ENCODE assay signal across 15 cellular contexts in the genomic region with DNA sequence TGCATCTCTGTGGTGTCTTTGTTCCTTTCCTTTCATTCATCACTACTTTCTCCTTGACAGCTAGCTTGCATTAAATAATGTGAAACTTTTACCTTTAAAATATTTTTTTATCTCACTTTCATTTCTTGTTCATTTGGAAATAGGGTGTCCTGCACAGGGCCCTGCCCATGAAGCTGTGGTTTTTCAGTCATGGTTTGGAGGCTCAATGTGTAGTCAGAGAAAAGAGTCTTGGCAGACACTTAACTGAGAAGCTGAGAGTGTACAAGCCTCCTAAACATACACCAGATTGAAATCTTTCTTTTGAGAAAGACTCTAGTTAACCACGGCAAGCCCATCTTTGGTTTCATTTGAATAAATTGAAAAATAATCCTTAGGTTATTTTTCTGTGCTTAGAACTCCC.
DNase-seq lines count a peak whose midpoint lies in the region; ATAC-seq and TF ChIP-seq lines count a peak whose summit lies in the region.
"Had no signal": no experiment of that assay in that cellular context is flagged by ENCODE, and none has a peak within 500 bp of the region (broad histone marks: within the 10 kb centered on the region; RNA-seq: fewer than 3 reads in every experiment).

No MANE protein-coding gene starts in this region.

- H3K79me2 ChIP-seq in DOHH2 (ENCODE audit: control insufficient read depth, low read length): no peaks in the 10 kb centered on the region

- H3K9me3 ChIP-seq in DOHH2 (ENCODE audit: control insufficient read depth, insufficient read depth, low read length) (no peaks in the 10 kb centered on the region), adipocyte (ENCODE audit: control insufficient read depth, low read length) (no peaks in the 10 kb centered on the region), thyroid gland (no peaks in the 10 kb centered on the region)
- H3K9me3 ChIP-seq: BE2C had no signal

- DNase-seq in adipocyte (ENCODE audit: low read depth) (peak; percentile 7), kidney glomerular epithelial cell (lab: John Stamatoyannopoulos, UW) (peak; percentile 86), thyroid gland (peak; percentile 11 to 12), G401 (ENCODE audit: low spot score) (no peak), RPMI8226 (no peak)
- DNase-seq: BE2C; DMS 273 treated with DMSO at 0.1 percent for 48 hours; H7; NCI-H1417 treated with DMSO at 0.1 percent for 48 hours; NCI-H2029 treated with DMSO at 0.1 percent for 48 hours; NCI-H526; NK-92 treated with Interleukin-12 subunit alpha and Interleukin-12 subunit beta, amount 100 ng/mL, for 24 hours; OCI-M1 had no signal

- H3K36me3 ChIP-seq in DOHH2 (ENCODE audit: control insufficient read depth, low read length): no peaks in the 10 kb centered on the region
- peaks cover 33% of the 10 kb centered on the region for H3K36me3 ChIP-seq in adipocyte (ENCODE audit: control insufficient read depth, insufficient read depth, low read length, severe bottlenecking)
- H3K36me3 ChIP-seq in thyroid gland: peaks cover 0 to 2% of the 10 kb centered on the region in 2 donors

- no peak for ATAC-seq in GM21529 (IDR thresholded peaks at IDR 0.05; ENCODE audit: unreplicated experiment)

- H3K9me2 ChIP-seq in DOHH2 (replicated peaks; ENCODE audit: control insufficient read depth, low read length): no peaks in the 10 kb centered on the region

- WGBS in thyroid gland, 2 donors: 24 to 45% methylated on average over 1 of the region's 1 CpG

- H3K27me3 ChIP-seq in DOHH2 (ENCODE audit: control insufficient read depth, low read length): no peaks in the 10 kb centered on the region
- H3K27me3 ChIP-seq in adipocyte (replicated peaks; ENCODE audit: control insufficient read depth, insufficient read depth, low read length): no peaks in the 10 kb centered on the region
- H3K27me3 ChIP-seq in thyroid gland: no peaks in the 10 kb centered on the region
- H3K27me3 ChIP-seq: BE2C had no signal

- intact Hi-C loops in thyroid gland (cut with DNase I): no loop called here

- no peaks in the 10 kb centered on the region for H4K20me1 ChIP-seq in DOHH2 (ENCODE audit: control insufficient read depth, insufficient read depth, low read depth, low read length)

- in situ Hi-C loops in G401 (cut with HindIII; ENCODE audit: low sequenced_read_pairs): no loop called here

- H3K4me2 ChIP-seq in DOHH2 (ENCODE audit: low read length): peak overlapping the region; percentile 59; the same call in 1 of the 2 replicates

- H3K4me1 ChIP-seq in DOHH2 (ENCODE audit: control insufficient read depth, low read length) (peaks cover 27% of the 10 kb centered on the region), adipocyte (ENCODE audit: control insufficient read depth, insufficient read depth, low read length) (no peaks in the 10 kb centered on the region), thyroid gland (peaks cover 2 to 5% of the 10 kb centered on the region in 2 donors)
- H3K4me1 ChIP-seq: BE2C had no signal

- TF ChIP-seq POLR2A in thyroid gland (IDR thresholded peaks at IDR 0.05): no peak

- TF ChIP-seq CTCF in DOHH2 (IDR thresholded peaks at IDR 0.05; ENCODE audit: low read depth, low read length, poor library complexity, severe bottlenecking) (no peak), thyroid gland (IDR thresholded peaks at IDR 0.05) (no peak)

- peaks cover 3% of the 10 kb centered on the region; the same call in 1 of the 2 replicates for H3F3A ChIP-seq in DOHH2 (ENCODE audit: control insufficient read depth, insufficient read depth)

- H3K9ac ChIP-seq in adipocyte (ENCODE audit: low read length): no peak overlapping the region

- H3K4me3 ChIP-seq in DOHH2 (ENCODE audit: low read length): no peak overlapping the region
- no peak overlapping the region for H3K4me3 ChIP-seq in adipocyte (ENCODE audit: low read length)
- H3K4me3 ChIP-seq in thyroid gland (replicated peaks in 1 of 3): no peak overlapping the region

- peak overlapping the region; percentile 70 for H3K27ac ChIP-seq in DOHH2 (ENCODE audit: low read depth, low read length)
- H3K27ac ChIP-seq in thyroid gland: peak overlapping the region in 2 of 3 donors; percentile 23 to 47

Comparison
In these comparisons a context has a peak if more than half of its experiments do, and no peak if none do; other contexts are left out.
1. DNase-seq: peak in adipocyte (single experiment), kidney glomerular epithelial cell (single experiment) and thyroid gland (2 of 2); none in G401 (single experiment) and RPMI8226 (single experiment).